Comparison of ENCODE assay signal across 8 cellular contexts in genomic region chr19:1171755-1172352, GRCh38. TPM values are rescaled to one million over a fixed set of nuclear protein-coding genes. Genes with fewer than 3 reads are reported as not detected.
DNase-seq lines count a peak whose midpoint lies in the region; ATAC-seq, FAIRE-seq and TF ChIP-seq lines count a peak whose summit lies in the region.

No MANE protein-coding gene starts in this region.

- no peak for TF ChIP-seq EP300 in A549 (IDR thresholded peaks at IDR 0.05)

- H3K36me3 ChIP-seq in MM.1S (replicated peaks; ENCODE audit: insufficient read depth, low read length), result no peaks in the 10 kb centered on the region
- H3K36me3 ChIP-seq in body of pancreas (replicated peaks in 1 of 2; ENCODE audit: insufficient read depth in 1 of 2, low read depth in 2 of 2), result no peaks in the 10 kb centered on the region
- H3K36me3 ChIP-seq in mucosa of stomach (ENCODE audit: control insufficient read depth, insufficient read depth, low read length), result peaks cover 5% of the 10 kb centered on the region

- H3F3A ChIP-seq in MM.1S (ENCODE audit: insufficient read depth, low read length), result no peaks in the 10 kb centered on the region

- no peaks in the 10 kb centered on the region for H3K9me2 ChIP-seq in MM.1S (replicated peaks; ENCODE audit: insufficient read depth, low read length)

- no peak overlapping the region for H2AFZ ChIP-seq in MM.1S (ENCODE audit: low read length)

- H3K4me3 ChIP-seq in A549 (peak overlapping the region; percentile 98), MM.1S (ENCODE audit: low read length) (no peak overlapping the region), body of pancreas (no peak overlapping the region), mucosa of stomach (ENCODE audit: low read length) (peak overlapping the region; percentile 19)

- peak overlapping the region; percentile 93 for H3K4me2 ChIP-seq in A549
- H3K4me2 ChIP-seq in MM.1S (ENCODE audit: low read depth, low read length), result no peak overlapping the region

- ATAC-seq in A549, result peak in 1 of 2 experiments; percentile 2; a peak in 2 of 6 replicates
- no peak for ATAC-seq in body of pancreas
- ATAC-seq in GM21381 (IDR thresholded peaks at IDR 0.05; ENCODE audit: unreplicated experiment), result no peak

- DNase-seq in A549 (ENCODE audit: low read depth in 1 of 2, low spot score in 1 of 2) (no peak), MM.1S (peak; percentile 5), body of pancreas (peak in 1 of 4 donors; percentile 32), hepatic stellate cell (ENCODE audit: low spot score) (no peak), KG1 (lab: John Stamatoyannopoulos, UW) (no peak)
- DNase-seq in stimulated activated CD4-positive, alpha-beta T cell treated with anti-CD3 and anti-CD28 coated beads, Interleukin-4, amount 100 ng/mL, for 1 hour, result no peak

- no peaks in the 10 kb centered on the region for H4K20me1 ChIP-seq in MM.1S (ENCODE audit: insufficient read depth, low read length)

- no peaks in the 10 kb centered on the region for H3K27me3 ChIP-seq in MM.1S (replicated peaks; ENCODE audit: insufficient read depth, low read length)
- no peaks in the 10 kb centered on the region for H3K27me3 ChIP-seq in body of pancreas
- H3K27me3 ChIP-seq in mucosa of stomach (ENCODE audit: control insufficient read depth, insufficient read depth, low read length), result no peaks in the 10 kb centered on the region

- 40% methylated on average over 3 of the region's 15 CpGs for WGBS in A549 (ENCODE audit: missing lambda C conversion rate)
- 23 to 29% methylated on average over 10 to 12 of the region's 15 CpGs for WGBS in body of pancreas, 2 donors

- H3K79me2 ChIP-seq in MM.1S (ENCODE audit: low read length), result peaks cover 69% of the 10 kb centered on the region

- no peak for FAIRE-seq in A549 (lab: Jason Lieb, UNC)

- H3K4me1 ChIP-seq in A549 (peaks cover 64% of the 10 kb centered on the region), MM.1S (ENCODE audit: low read length) (no peaks in the 10 kb centered on the region), body of pancreas (peaks cover 48% of the 10 kb centered on the region), mucosa of stomach (ENCODE audit: control insufficient read depth, insufficient read depth, low read length) (peaks cover 30% of the 10 kb centered on the region)

- H3K9me3 ChIP-seq in A549, result no peaks in the 10 kb centered on the region
- no peaks in the 10 kb centered on the region for H3K9me3 ChIP-seq in MM.1S (replicated peaks; ENCODE audit: insufficient read depth, low read length)
- no peaks in the 10 kb centered on the region for H3K9me3 ChIP-seq in body of pancreas
- no peaks in the 10 kb centered on the region for H3K9me3 ChIP-seq in mucosa of stomach (ENCODE audit: control insufficient read depth, low read length)

- TF ChIP-seq CTCF in A549 (IDR thresholded peaks at IDR 0.05), result no peak
- TF ChIP-seq CTCF in MM.1S (IDR thresholded peaks at IDR 0.05; ENCODE audit: low read length), result no peak
- TF ChIP-seq CTCF in body of pancreas (IDR thresholded peaks at IDR 0.05), result no peak

- intact Hi-C loops in body of pancreas (cut with DNase I), result no loop called here

- H3K9ac ChIP-seq in MM.1S (ENCODE audit: low read length) (no peak overlapping the region), mucosa of stomach (ENCODE audit: low read length) (peak overlapping the region; percentile 87)

- POLR2A ChIA-PET in A549 (lab: Yijun Ruan, JAX), result no interaction called here

- TF ChIP-seq POLR2A in A549 (IDR thresholded peaks at IDR 0.05; ENCODE audit: low read length) (no peak), body of pancreas (IDR thresholded peaks at IDR 0.05) (no peak)

- peak overlapping the region; percentile 100 for H3K27ac ChIP-seq in A549
- H3K27ac ChIP-seq in MM.1S (ENCODE audit: low read length), result no peak overlapping the region
- peak overlapping the region; percentile 55 to 93 (median 90) for H3K27ac ChIP-seq in body of pancreas

- CTCF ChIA-PET in A549 (lab: Yijun Ruan, JAX), result interaction anchor here (1.0 kb wide), 1 partner anchor 60 kb away, joined by 3 read pairs; no protein-coding TSS in a partner anchor

- no peak for TF ChIP-seq RAD21 in A549 (conservative IDR thresholded peaks at IDR 0.05 in 1 of 2, IDR thresholded peaks at IDR 0.05 in 1 of 2)

TF ChIP-seq in A549, 52 proteins besides CTCF, POLR2A, EP300 and RAD21:
- no peak for TF ChIP-seq CEBPB (IDR thresholded peaks at IDR 0.05)
- TF ChIP-seq, protein P1, sequence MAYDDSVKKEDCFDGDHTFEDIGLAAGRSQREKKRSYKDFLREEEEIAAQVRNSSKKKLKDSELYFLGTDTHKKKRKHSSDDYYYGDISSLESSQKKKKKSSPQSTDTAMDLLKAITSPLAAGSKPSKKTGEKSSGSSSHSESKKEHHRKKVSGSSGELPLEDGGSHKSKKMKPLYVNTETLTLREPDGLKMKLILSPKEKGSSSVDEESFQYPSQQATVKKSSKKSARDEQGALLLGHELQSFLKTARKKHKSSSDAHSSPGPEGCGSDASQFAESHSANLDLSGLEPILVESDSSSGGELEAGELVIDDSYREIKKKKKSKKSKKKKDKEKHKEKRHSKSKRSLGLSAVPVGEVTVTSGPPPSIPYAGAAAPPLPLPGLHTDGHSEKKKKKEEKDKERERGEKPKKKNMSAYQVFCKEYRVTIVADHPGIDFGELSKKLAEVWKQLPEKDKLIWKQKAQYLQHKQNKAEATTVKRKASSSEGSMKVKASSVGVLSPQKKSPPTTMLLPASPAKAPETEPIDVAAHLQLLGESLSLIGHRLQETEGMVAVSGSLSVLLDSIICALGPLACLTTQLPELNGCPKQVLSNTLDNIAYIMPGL (CRISPR knock-in tag; IDR thresholded peaks at IDR 0.05; ENCODE audit: borderline replicate concordance), result no peak
- no peak for TF ChIP-seq FOSB (CRISPR knock-in tag; IDR thresholded peaks at IDR 0.05)
- no peak for TF ChIP-seq NPAS2 (CRISPR knock-in tag; IDR thresholded peaks at IDR 0.05; ENCODE audit: borderline replicate concordance)
- no peak for TF ChIP-seq ZC3H11A (IDR thresholded peaks at IDR 0.05)

RNA-seq across cellular contexts. Expression of gene SBNO2, which starts 2.2 kb away (rescaled TPM):
- polyA plus RNA-seq in A549 (2011; rRNA removed) (6.8 and 8.4 TPM in 2 replicates), A549 (2017; fragmentation: RNase III; extraction: RNeasy Plus Mini Kit Qiagen cat#74134 plus additional on column Dnase treatment) (27.0 to 32.0 TPM (median 27.7 TPM) in 3 replicates)
- 28.7 and 40.8 TPM in 2 replicates for polyA plus RNA-seq in A549 (2012; cell fraction: cytosol; rRNA removed)
- 118 and 161 TPM in 2 replicates for polyA plus RNA-seq in A549 (2012; cell fraction: nucleus; rRNA removed)
- polyA minus RNA-seq in A549 (2011; rRNA and poly(A)+ RNA removed), result 9.6 and 15.2 TPM in 2 replicates
- total RNA-seq in body of pancreas, result 10 to 100 TPM; 14.0 to 30.7 TPM

RNA-seq across cellular contexts. Expression of gene STK11, which starts 33.7 kb away (rescaled TPM):
- polyA plus RNA-seq in A549 (2011; rRNA removed) (12.2 and 16.2 TPM in 2 replicates), A549 (2017; fragmentation: RNase III; extraction: RNeasy Plus Mini Kit Qiagen cat#74134 plus additional on column Dnase treatment) (33.6 to 34.2 TPM (median 34.0 TPM) in 3 replicates)
- polyA plus RNA-seq in A549 (2012; cell fraction: cytosol; rRNA removed), result 35.2 and 42.6 TPM in 2 replicates
- 108 and 121 TPM in 2 replicates for polyA plus RNA-seq in A549 (2012; cell fraction: nucleus; rRNA removed)
- 18.6 and 21.3 TPM in 2 replicates for polyA minus RNA-seq in A549 (2011; rRNA and poly(A)+ RNA removed)
- 10 to 100 TPM; 49.0 to 68.6 TPM for total RNA-seq in body of pancreas

Comparison
In these comparisons a context has a peak if more than half of its experiments do, and no peak if none do; other contexts are left out.
1. H3K4me3 ChIP-seq: peak in A549 (single experiment) and mucosa of stomach (single experiment); none in MM.1S (single experiment) and body of pancreas (0 of 2).